Comparison of ENCODE assay signal across 8 cellular contexts in the genomic region with DNA sequence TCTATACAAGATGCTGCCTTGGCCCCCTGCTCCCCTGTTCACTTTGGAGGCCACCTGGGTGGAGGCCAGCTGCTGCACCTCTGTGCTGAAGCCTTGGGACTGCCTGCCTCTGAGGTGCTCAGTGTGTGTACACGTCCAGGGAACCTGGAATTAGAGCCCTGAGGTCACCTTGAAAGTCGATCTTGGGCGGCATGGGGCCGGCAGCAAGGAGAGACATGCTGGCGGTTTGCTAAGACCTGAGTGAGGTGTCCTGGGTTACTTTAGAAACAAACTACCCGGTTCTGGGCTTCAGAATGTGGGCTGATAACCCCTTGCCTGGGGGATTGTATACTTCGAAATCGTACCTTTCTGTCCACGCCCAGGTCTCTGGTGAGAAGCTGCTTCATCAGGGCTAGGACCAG. TPM values are rescaled to one million over a fixed set of nuclear protein-coding genes. Genes with fewer than 3 reads are reported as not detected.
DNase-seq lines count a peak whose midpoint lies in the region; ATAC-seq and TF ChIP-seq lines count a peak whose summit lies in the region.

No MANE protein-coding gene starts in this region.

- H3K36me3 ChIP-seq in HUES6 (ENCODE audit: control insufficient read depth, insufficient read depth, low read length) (peaks cover 38% of the 10 kb centered on the region), stomach (peaks cover 11 to 52% (median 40%) of the 10 kb centered on the region in 4 donors)

- no peak for TF ChIP-seq EP300 in stomach (IDR thresholded peaks at IDR 0.05)

- H3K4me1 Mint-ChIP-seq in activated naive CD8-positive, alpha-beta T cell treated with anti-CD3 and anti-CD28 coated beads, Interleukin-2, amount 50 U/mL, for 24 hours = peaks cover 62% of the 10 kb centered on the region

- 33 to 49% (median 36%) methylated on average over 8 to 9 of the region's 9 CpGs for WGBS in stomach, 5 donors

- TF ChIP-seq CTCF in stomach (IDR thresholded peaks at IDR 0.05) = no peak

- H3K4me3 ChIP-seq in HUES6 (ENCODE audit: low read depth, low read length) = peak overlapping the region; percentile 1; the same call in 1 of the 2 replicates
- H3K4me3 ChIP-seq in stomach = peak overlapping the region in 1 of 4 donors; percentile 14

- peak overlapping the region; percentile 86 for H3K27ac Mint-ChIP-seq in activated naive CD8-positive, alpha-beta T cell treated with anti-CD3 and anti-CD28 coated beads, Interleukin-2, amount 50 U/mL, for 24 hours

- H3K27me3 ChIP-seq in HUES6 (ENCODE audit: control insufficient read depth, insufficient read depth, low read length) (no peaks in the 10 kb centered on the region), stomach (no peaks in the 10 kb centered on the region)

- H3K36me3 Mint-ChIP-seq in activated naive CD8-positive, alpha-beta T cell treated with anti-CD3 and anti-CD28 coated beads, Interleukin-2, amount 50 U/mL, for 24 hours (ENCODE audit: low read depth) = peaks cover 18% of the 10 kb centered on the region

- H3K4me3 Mint-ChIP-seq in activated naive CD8-positive, alpha-beta T cell treated with anti-CD3 and anti-CD28 coated beads, Interleukin-2, amount 50 U/mL, for 24 hours = peak overlapping the region; percentile 46

- no peaks in the 10 kb centered on the region for H3K27me3 Mint-ChIP-seq in activated naive CD8-positive, alpha-beta T cell treated with anti-CD3 and anti-CD28 coated beads, Interleukin-2, amount 50 U/mL, for 24 hours

- intact Hi-C loops in stomach (cut with DNase I; ENCODE audit: low total_unique reads) = loop anchor here (5.0 to 10.0 kb wide), 2 partner anchors 75 to 123 kb away; no protein-coding TSS in a partner anchor

- no peak for TF ChIP-seq POLR2A in stomach (IDR thresholded peaks at IDR 0.05)

- H3K9me3 ChIP-seq in HUES6 (ENCODE audit: control insufficient read depth, insufficient read depth, low read depth, low read length) (no peaks in the 10 kb centered on the region), stomach (no peaks in the 10 kb centered on the region)

- no peaks in the 10 kb centered on the region for H3K9me3 Mint-ChIP-seq in activated naive CD8-positive, alpha-beta T cell treated with anti-CD3 and anti-CD28 coated beads, Interleukin-2, amount 50 U/mL, for 24 hours

- peaks cover 50% of the 10 kb centered on the region for H3K4me1 ChIP-seq in HUES6 (ENCODE audit: control insufficient read depth, insufficient read depth, low read length)
- H3K4me1 ChIP-seq in stomach = peaks cover 39 to 55% (median 46%) of the 10 kb centered on the region in 4 donors

- no peak for DNase-seq in activated naive CD8-positive, alpha-beta T cell treated with anti-CD3 and anti-CD28 coated beads, Interleukin-2, amount 50 U/mL, for 24 hours
- DNase-seq in kidney tubule cell (ENCODE audit: low spot score) (peak; percentile 17), stomach (peak; percentile 34), KG1 (lab: John Stamatoyannopoulos, UW) (no peak), epidermal melanocyte (ENCODE audit: insufficient read length, low spot score) (no peak), NCI-H524 treated with DMSO at 0.1 percent for 48 hours (lab: John Stamatoyannopoulos, UW) (no peak)
- DNase-seq in stimulated activated CD8-positive, alpha-beta memory T cell treated with anti-CD3 and anti-CD28 coated beads, Interleukin-4, amount 100 ng/mL, for 48 hours = no peak

- ATAC-seq in activated naive CD8-positive, alpha-beta T cell treated with anti-CD3 and anti-CD28 coated beads, Interleukin-2, amount 50 U/mL, for 24 hours = no peak

- peak overlapping the region; percentile 67 for H3K9ac ChIP-seq in HUES6 (ENCODE audit: low read length)

- H3K27ac ChIP-seq in HUES6 (ENCODE audit: low read depth, low read length) = peak overlapping the region; percentile 81
- peak overlapping the region; percentile 53 to 83 (median 74) for H3K27ac ChIP-seq in stomach

RNA-seq across cellular contexts. Expression of gene TSSK6, which starts 25.5 kb away (rescaled TPM):
- 10 to 100 TPM in 1 of 5 donors, 1 to 10 TPM in 3, not detected in 1; 2.0 to 31.7 (median 5.6) TPM for total RNA-seq in stomach
- polyA plus RNA-seq in stomach = 1 to 10 TPM in 1 of 3 donors, under 1 TPM in 2; 0.93 to 2.0 (median 0.93) TPM

RNA-seq across cellular contexts. Expression of gene NDUFA13, which starts 26.2 kb away (rescaled TPM):
- 100 to 1,000 TPM in 1 of 5 donors, 10 to 100 TPM in 4; 24.5 to 204 (median 71.4) TPM for total RNA-seq in stomach
- 100 to 1,000 TPM; 258 to 367 (median 300) TPM for polyA plus RNA-seq in stomach

RNA-seq across cellular contexts. Expression of gene YJEFN3, which starts 38.9 kb away (rescaled TPM):
- total RNA-seq in stomach = 100 to 1,000 TPM in 1 of 5 donors, 1 to 10 TPM in 1, under 1 TPM in 3; 0.43 to 117 (median 0.92) TPM
- 10 to 100 TPM in 1 of 3 donors, 1 to 10 TPM in 2; 4.9 to 14.5 (median 5.2) TPM for polyA plus RNA-seq in stomach

RNA-seq across cellular contexts. Expression of gene CILP2, which starts 48.3 kb away (rescaled TPM):
- total RNA-seq in stomach = 1 to 10 TPM in 1 of 5 donors, under 1 TPM in 2, not detected in 2; under 0.01 to 1.4 (median 0.73) TPM
- polyA plus RNA-seq in stomach = under 1 TPM in 1 of 3 donors, not detected in 2; 0.05 TPM

Comparison
In these comparisons a context has a peak if more than half of its experiments do, and no peak if none do; other contexts are left out.
1. DNase-seq: peak in kidney tubule cell (single experiment) and stomach (single experiment); none in activated naive CD8-positive, alpha-beta T cell treated with anti-CD3 and anti-CD28 coated beads, Interleukin-2, amount 50 U/mL, for 24 hours (single experiment), KG1 (single experiment), epidermal melanocyte (single experiment), NCI-H524 treated with DMSO at 0.1 percent for 48 hours (single experiment) and stimulated activated CD8-positive, alpha-beta memory T cell treated with anti-CD3 and anti-CD28 coated beads, Interleukin-4, amount 100 ng/mL, for 48 hours (single experiment).